9 cellular contexts compared by ENCODE assay signal in the genomic region with DNA sequence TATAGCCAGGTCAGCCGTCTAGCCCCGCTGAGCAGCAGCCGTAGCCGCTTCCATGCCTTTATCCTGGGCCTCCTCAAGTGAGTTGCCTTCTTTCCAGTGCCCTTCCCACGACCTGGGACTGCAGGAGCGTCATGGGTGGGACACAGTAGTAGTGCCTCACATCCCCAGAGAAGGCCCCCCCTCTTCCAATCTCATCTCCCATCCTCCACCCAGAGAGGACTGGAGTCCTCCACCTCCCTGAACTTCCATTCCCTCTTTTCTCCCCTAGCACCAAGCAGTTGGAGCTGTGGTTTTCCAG. TPM values are rescaled to one million over a fixed set of nuclear protein-coding genes. Genes with fewer than 3 reads are reported as not detected.
DNase-seq lines count a peak whose midpoint lies in the region; ATAC-seq and TF ChIP-seq lines count a peak whose summit lies in the region.
"Had no signal": no experiment of that assay in that cellular context is flagged by ENCODE, and none has a peak within 500 bp of the region (broad histone marks: within the 10 kb centered on the region; RNA-seq: fewer than 3 reads in every experiment).

No MANE protein-coding gene starts in this region.

- no peaks in the 10 kb centered on the region for H3K79me1 ChIP-seq in H9 (ENCODE audit: insufficient read depth, low read depth, low read length, poor library complexity, severe bottlenecking)

- H2BK5ac ChIP-seq in H9 (ENCODE audit: insufficient read length, low read length), result no peak overlapping the region

- WGBS in H9 (ENCODE audit: extremely low coverage, insufficient read length, low lambda C conversion rate), result no CpG with 5 or more reads among the region's 6 CpGs

- H3K18ac ChIP-seq in H9 (ENCODE audit: insufficient read length, low read depth, low read length), result no peak overlapping the region

- CTCF ChIA-PET in activated B cell treated with CpG ODN at 0.5 μM for 24 hours (lab: Charles Lee), result interaction anchor here (3.0 to 5.9 kb wide), 2 partner anchors 74 to 75 kb away, joined by 9 to 79 read pairs; no protein-coding TSS in a partner anchor

- no peak overlapping the region for H3K4ac ChIP-seq in H9 (ENCODE audit: low read depth, low read length)

- H3K27me3 ChIP-seq in H9 (ENCODE audit: insufficient read depth, low read length), result no peaks in the 10 kb centered on the region
- no peaks in the 10 kb centered on the region for H3K27me3 ChIP-seq in skeletal muscle satellite cell (ENCODE audit: control insufficient read depth, insufficient read depth, low read length)

- H3K27ac ChIP-seq in H9 (ENCODE audit: insufficient read length, low read depth, low read length), result no peak overlapping the region

- intact Hi-C loops in activated B cell treated with CpG ODN at 0.5 μM for 24 hours (cut with micrococcal nuclease), result no loop called here

- no peak for ATAC-seq in activated B cell treated with CpG ODN at 0.5 μM for 24 hours (ENCODE audit: low read depth)
- ATAC-seq in GM19351 (IDR thresholded peaks at IDR 0.05; ENCODE audit: unreplicated experiment), result no peak
- ATAC-seq in HG02623 (IDR thresholded peaks at IDR 0.05; ENCODE audit: unreplicated experiment), result no peak

- H2AFZ ChIP-seq in H9 (ENCODE audit: low read length), result no peak overlapping the region

- no peak overlapping the region for H2BK120ac ChIP-seq in H9 (ENCODE audit: low read depth, low read length, poor library complexity, severe bottlenecking)

- H4K8ac ChIP-seq in H9 (replicated peaks; ENCODE audit: insufficient read length, low read depth, low read length), result no peak overlapping the region

- H3K36me3 ChIP-seq in skeletal muscle satellite cell (ENCODE audit: insufficient read depth, low read length), result peaks cover 31% of the 10 kb centered on the region

- no peak overlapping the region for H3K14ac ChIP-seq in H9 (ENCODE audit: insufficient read depth, low read length)

- DNase-seq in H9, result no peak
- DNase-seq in activated B cell treated with CpG ODN at 0.5 μM for 24 hours, result no peak
- peak in 1 of 2 donors; percentile 11 for DNase-seq in foreskin fibroblast
- DNase-seq in iPS-NIHi7 (ENCODE audit: extremely low spot score), result no peak
- no peak for DNase-seq in D341Med (ENCODE audit: low spot score)

- no peak overlapping the region for H3K56ac ChIP-seq in H9 (ENCODE audit: insufficient read length, low read depth, low read length)

- H3K9ac ChIP-seq in H9 (ENCODE audit: extremely low read depth, insufficient read length, low read length) (no peak overlapping the region), skeletal muscle satellite cell (ENCODE audit: low read depth, low read length) (peak overlapping the region; percentile 84)

- H3K23me2 ChIP-seq in H9 (ENCODE audit: insufficient read length, low read depth, low read length, poor library complexity, severe bottlenecking), result peaks cover 28% of the 10 kb centered on the region

- no peak overlapping the region; a peak in 1 of 7 replicates for H3K27ac Mint-ChIP-seq in H9
- no peak overlapping the region for H3K27ac Mint-ChIP-seq in activated B cell treated with CpG ODN at 0.5 μM for 24 hours

- no peak overlapping the region for H3T11ph ChIP-seq in H9 (ENCODE audit: low read length)

- H3K4me3 ChIP-seq in foreskin fibroblast (ENCODE audit: low read depth in 1 of 2, low read length in 2 of 2) (peak overlapping the region; percentile 86 to 96), skeletal muscle satellite cell (ENCODE audit: low read length) (peak overlapping the region; percentile 95)

- H3K79me2 ChIP-seq in H9 (ENCODE audit: insufficient read depth, low read length), result no peaks in the 10 kb centered on the region

- no peak overlapping the region for H4K5ac ChIP-seq in H9 (ENCODE audit: insufficient read length, low read depth, low read length)

- H3K27me3 Mint-ChIP-seq in H9 (ENCODE audit: low read depth), result no peaks in the 10 kb centered on the region; the same call in 1 of the 2 replicates
- H3K27me3 Mint-ChIP-seq in activated B cell treated with CpG ODN at 0.5 μM for 24 hours, result no peaks in the 10 kb centered on the region

- peak overlapping the region; percentile 93 to 96 for H3K4me3 Mint-ChIP-seq in H9
- peak overlapping the region; percentile 88 for H3K4me3 Mint-ChIP-seq in activated B cell treated with CpG ODN at 0.5 μM for 24 hours

- H2BK20ac ChIP-seq in H9 (ENCODE audit: low read depth, low read length, poor library complexity, severe bottlenecking), result no peak overlapping the region

- POLR2A ChIA-PET in activated B cell treated with CpG ODN at 0.5 μM for 24 hours (lab: Charles Lee), result interaction anchor here (0.5 to 3.0 kb wide), 2 partner anchors 153 to 230 kb away, joined by 6 to 9 read pairs; a partner anchor contains a TSS

- H2BK12ac ChIP-seq in H9 (ENCODE audit: insufficient read length, low read depth, low read length), result no peak overlapping the region

- H2AK5ac ChIP-seq in H9 (ENCODE audit: insufficient read length, low read length), result no peak overlapping the region

- H3K36me3 Mint-ChIP-seq in H9 (ENCODE audit: insufficient read depth in 1 of 3, low read depth in 3 of 3), result peaks cover 7 to 41% (median 39%) of the 10 kb centered on the region in 3 experiments; a peak in 6 of 7 replicates
- peaks cover 11% of the 10 kb centered on the region for H3K36me3 Mint-ChIP-seq in activated B cell treated with CpG ODN at 0.5 μM for 24 hours (ENCODE audit: low read depth)

- H3K4me2 ChIP-seq in H9 (ENCODE audit: insufficient read depth, insufficient read length, low read length), result peak overlapping the region; percentile 68
- H3K4me2 ChIP-seq in skeletal muscle satellite cell (ENCODE audit: low read length), result peak overlapping the region; percentile 99

- no peak for TF ChIP-seq CTCF in H9 (conservative IDR thresholded peaks at IDR 0.05)
- TF ChIP-seq CTCF in activated B cell treated with CpG ODN at 0.5 μM for 24 hours (IDR thresholded peaks at IDR 0.05), result no peak
- TF ChIP-seq CTCF in foreskin fibroblast (IDR thresholded peaks at IDR 0.05; ENCODE audit: low read depth, low read length), result no peak

- no peak overlapping the region for H4K91ac ChIP-seq in H9 (ENCODE audit: insufficient read length, low read depth, low read length)

- H3K4me1 ChIP-seq in H9 (ENCODE audit: insufficient read depth, low read length) (peaks cover 2% of the 10 kb centered on the region; the same call in 1 of the 2 replicates), skeletal muscle satellite cell (ENCODE audit: control insufficient read depth, insufficient read depth, low read length) (peaks cover 30% of the 10 kb centered on the region)

- peaks cover 25 to 26% of the 10 kb centered on the region in 2 experiments for H3K4me1 Mint-ChIP-seq in H9
- H3K4me1 Mint-ChIP-seq in activated B cell treated with CpG ODN at 0.5 μM for 24 hours, result peaks cover 23% of the 10 kb centered on the region

- no peaks in the 10 kb centered on the region for H4K20me1 ChIP-seq in H9 (ENCODE audit: control insufficient read depth, insufficient read depth, insufficient read length)

- H2BK15ac ChIP-seq in H9 (ENCODE audit: low read depth, low read length), result no peak overlapping the region

- H3K23ac ChIP-seq in H9 (ENCODE audit: insufficient read length, low read depth, low read length), result no peak overlapping the region

- no peaks in the 10 kb centered on the region for H3K9me3 ChIP-seq in H9 (ENCODE audit: control insufficient read depth, low read depth, low read length)
- no peaks in the 10 kb centered on the region for H3K9me3 ChIP-seq in skeletal muscle satellite cell (replicated peaks; ENCODE audit: low read length)

- no peaks in the 10 kb centered on the region for H3K9me3 Mint-ChIP-seq in H9
- no peaks in the 10 kb centered on the region for H3K9me3 Mint-ChIP-seq in activated B cell treated with CpG ODN at 0.5 μM for 24 hours

RNA-seq across cellular contexts. Expression of a gene that starts 4.9 kb away (rescaled TPM):
- total RNA-seq in H9 (2021) (66.9 and 70.8 TPM in 2 replicates), activated B cell treated with CpG ODN at 0.5 μM for 24 hours (15.0 TPM in 2 replicates)
- 15.0 and 19.7 TPM in 2 replicates for total RNA-seq in skeletal muscle satellite cell (2012; rRNA removed)

RNA-seq across cellular contexts. Expression of a gene that starts 16.9 kb away (rescaled TPM):
- total RNA-seq in H9 (2021) (271 and 273 TPM in 2 replicates), activated B cell treated with CpG ODN at 0.5 μM for 24 hours (241 and 242 TPM in 2 replicates)
- total RNA-seq in skeletal muscle satellite cell (2012; rRNA removed), result 131 and 234 TPM in 2 replicates

RNA-seq across cellular contexts. Expression of a gene that starts 24.3 kb away (rescaled TPM):
- total RNA-seq in H9 (2021) (0.13 TPM in 1 of 2 replicates, not detected in the other), activated B cell treated with CpG ODN at 0.5 μM for 24 hours (0.18 TPM in 1 of 2 replicates, not detected in the other)
- total RNA-seq in skeletal muscle satellite cell (2012; rRNA removed), result not detected in 2 replicates
- total RNA-seq: mesenteric fat pad had no signal

RNA-seq across cellular contexts. Expression of a gene that starts 48.3 kb away (rescaled TPM):
- 4.7 and 5.4 TPM in 2 replicates for total RNA-seq in H9 (2021)
- total RNA-seq in activated B cell treated with CpG ODN at 0.5 μM for 24 hours, result 2.7 TPM in 2 replicates
- total RNA-seq in skeletal muscle satellite cell (2012; rRNA removed), result 0.25 and 0.44 TPM in 2 replicates

RNA-seq across cellular contexts. Expression of a gene that starts 52.2 kb away (rescaled TPM):
- total RNA-seq in H9 (2021), result 77.5 and 81.5 TPM in 2 replicates
- total RNA-seq in activated B cell treated with CpG ODN at 0.5 μM for 24 hours, result 109 and 112 TPM in 2 replicates
- 17.7 and 23.4 TPM in 2 replicates for total RNA-seq in skeletal muscle satellite cell (2012; rRNA removed)
